27 cellular contexts compared by ENCODE assay signal in genomic region chr6:98894810-98895209, GRCh38. TPM values are rescaled to one million over a fixed set of nuclear protein-coding genes. Genes with fewer than 3 reads are reported as not detected.
DNase-seq lines count a peak whose midpoint lies in the region; ATAC-seq and TF ChIP-seq lines count a peak whose summit lies in the region.
"Had no signal": no experiment of that assay in that cellular context is flagged by ENCODE, and none has a peak within 500 bp of the region (broad histone marks: within the 10 kb centered on the region; RNA-seq: fewer than 3 reads in every experiment).

No MANE protein-coding gene starts in this region.

- DNase-seq in ELR (ENCODE audit: low read depth) (peak; percentile 31), amniotic epithelial cell (ENCODE audit: low read depth) (peak; percentile 48), fibroblast of pulmonary artery (ENCODE audit: low read depth) (peak; percentile 30), myocyte (ENCODE audit: low read depth) (peak; percentile 38), HFFc6 (no peak), spleen (no peak)
- DNase-seq in CD8-positive, alpha-beta T cell = no peak
- DNase-seq: activated CD4-positive, alpha-beta T cell treated with anti-CD3 and anti-CD28 coated beads for 48 hours; activated naive CD4-positive, alpha-beta T cell treated with Interleukin-2 at 50 U/mL for 16 hours; activated T-cell treated with anti-CD3 and anti-CD28 coated beads, Interleukin-2, amount 50 U/mL, for 48 hours; amygdala; dorsolateral prefrontal cortex; MM.1S; NCI-H1417; NCI-H2081 treated with DMSO at 0.1 percent for 48 hours; NCI-H446 treated with DMSO at 0.1 percent for 48 hours; NK-92 treated with Interleukin-12 subunit alpha and Interleukin-12 subunit beta, amount 100 ng/mL, for 24 hours; sigmoid colon; stimulated activated naive CD8-positive, alpha-beta T cell treated with anti-CD3 and anti-CD28 coated beads, Interleukin-15, amount 100 ng/mL, for 72 hours; tibial artery had no signal

- ATAC-seq in CD8-positive, alpha-beta T cell = no peak
- ATAC-seq in GM21576 (IDR thresholded peaks at IDR 0.05; ENCODE audit: unreplicated experiment) = no peak
- ATAC-seq: gastroesophageal sphincter; GM23338; stimulated activated naive CD8-positive, alpha-beta T cell treated with anti-CD3 and anti-CD28 coated beads, Interleukin-15, amount 100 ng/mL, for 72 hours had no signal

- no peaks in the 10 kb centered on the region for H3K27me3 ChIP-seq in CD8-positive, alpha-beta T cell (ENCODE audit: insufficient read depth, low read length)
- H3K27me3 ChIP-seq in spleen (replicated peaks in 1 of 7) = no peaks in the 10 kb centered on the region
- H3K27me3 ChIP-seq: dorsolateral prefrontal cortex, gastroesophageal sphincter, sigmoid colon, tibial artery had no signal

- no peak for TF ChIP-seq POLR2A in spleen (IDR thresholded peaks at IDR 0.05)

- H3K27me3 Mint-ChIP-seq in HFFc6 (ENCODE audit: insufficient read depth) = no peaks in the 10 kb centered on the region
- H3K27me3 Mint-ChIP-seq in CD8-positive, alpha-beta T cell (ENCODE audit: low read depth) = no peaks in the 10 kb centered on the region
- H3K27me3 Mint-ChIP-seq: stimulated activated naive CD8-positive, alpha-beta T cell treated with anti-CD3 and anti-CD28 coated beads, Interleukin-15, amount 100 ng/mL, for 72 hours had no signal

- no peaks in the 10 kb centered on the region for H3K9me3 Mint-ChIP-seq in HFFc6
- no peaks in the 10 kb centered on the region for H3K9me3 Mint-ChIP-seq in CD8-positive, alpha-beta T cell
- H3K9me3 Mint-ChIP-seq: T-helper 1 cell treated with Interleukin-12 subunit alpha and Interleukin-12 subunit beta and Interleukin-4 antibody, amounts not matched to agents 30 μg/mL and 1 μg/mL, for 36 hours had no signal

- no peaks in the 10 kb centered on the region for H3K9me3 ChIP-seq in CD8-positive, alpha-beta T cell (ENCODE audit: low read length)
- peaks cover 0 to 16% (median 8%) of the 10 kb centered on the region in 8 donors for H3K9me3 ChIP-seq in spleen
- H3K9me3 ChIP-seq: sigmoid colon, SJSA1, tibial artery had no signal

- H3K36me3 ChIP-seq in CD8-positive, alpha-beta T cell (ENCODE audit: insufficient read depth, low read length) = peaks cover 7% of the 10 kb centered on the region
- peaks cover 0 to 93% (median 32%) of the 10 kb centered on the region in 6 donors for H3K36me3 ChIP-seq in spleen

- CTCF ChIA-PET in CD8-positive, alpha-beta T cell (lab: Charles Lee) = no interaction called here

- H3K4me3 ChIP-seq in fibroblast of pulmonary artery (replicated peaks; ENCODE audit: low read depth, low read length) (no peak overlapping the region), spleen (no peak overlapping the region)
- no peak overlapping the region for H3K4me3 ChIP-seq in CD8-positive, alpha-beta T cell (ENCODE audit: low read depth, low read length)
- H3K4me3 ChIP-seq: dorsolateral prefrontal cortex, gastroesophageal sphincter, GM23338, lung, sigmoid colon, SJSA1, tibial artery had no signal

- H3K27ac Mint-ChIP-seq in HFFc6 = no peak overlapping the region
- no peak overlapping the region for H3K27ac Mint-ChIP-seq in CD8-positive, alpha-beta T cell
- H3K27ac Mint-ChIP-seq: GM23338; stimulated activated naive CD8-positive, alpha-beta T cell treated with anti-CD3 and anti-CD28 coated beads, Interleukin-15, amount 100 ng/mL, for 72 hours; T-helper 1 cell treated with Interleukin-12 subunit alpha and Interleukin-12 subunit beta and Interleukin-4 antibody, amounts not matched to agents 30 μg/mL and 1 μg/mL, for 36 hours had no signal

- TF ChIP-seq CTCF in fibroblast of pulmonary artery (IDR thresholded peaks at IDR 0.05; ENCODE audit: low read length, missing control alignments) (no peak), HFFc6 (IDR thresholded peaks at IDR 0.05) (no peak), spleen (IDR thresholded peaks at IDR 0.05 in 8 of 11, conservative IDR thresholded peaks at IDR 0.05 in 3 of 11) (no peak)
- TF ChIP-seq CTCF in CD8-positive, alpha-beta T cell (IDR thresholded peaks at IDR 0.05) = no peak

- H3K4me1 ChIP-seq in CD8-positive, alpha-beta T cell (ENCODE audit: insufficient read depth, low read length) = no peaks in the 10 kb centered on the region
- H3K4me1 ChIP-seq in spleen = no peaks in the 10 kb centered on the region
- H3K4me1 ChIP-seq: gastroesophageal sphincter, sigmoid colon, SJSA1, tibial artery had no signal

- no peak overlapping the region for H3K27ac ChIP-seq in CD8-positive, alpha-beta T cell (ENCODE audit: low read depth, low read length)
- no peak overlapping the region for H3K27ac ChIP-seq in spleen
- H3K27ac ChIP-seq: dorsolateral prefrontal cortex, gastroesophageal sphincter, sigmoid colon, SJSA1, tibial artery had no signal

- intact Hi-C loops in CD8-positive, alpha-beta T cell (cut with DNase I, micrococcal nuclease) = no loop called here
- intact Hi-C loops in spleen (cut with DNase I; ENCODE audit: low total_unique reads) = no loop called here

- H3K4me1 Mint-ChIP-seq in HFFc6 (ENCODE audit: low read depth) = peaks cover 5% of the 10 kb centered on the region; the same call in 1 of the 2 replicates
- no peaks in the 10 kb centered on the region for H3K4me1 Mint-ChIP-seq in CD8-positive, alpha-beta T cell (ENCODE audit: low read depth)
- H3K4me1 Mint-ChIP-seq: GM23338; stimulated activated naive CD8-positive, alpha-beta T cell treated with anti-CD3 and anti-CD28 coated beads, Interleukin-15, amount 100 ng/mL, for 72 hours had no signal

- no peak overlapping the region for H3K4me3 Mint-ChIP-seq in HFFc6
- H3K4me3 Mint-ChIP-seq in CD8-positive, alpha-beta T cell = no peak overlapping the region
- H3K4me3 Mint-ChIP-seq: CD14-positive monocyte; GM23338; stimulated activated naive CD8-positive, alpha-beta T cell treated with anti-CD3 and anti-CD28 coated beads, Interleukin-15, amount 100 ng/mL, for 72 hours; T-helper 1 cell treated with Interleukin-12 subunit alpha and Interleukin-12 subunit beta and Interleukin-4 antibody, amounts not matched to agents 30 μg/mL and 1 μg/mL, for 36 hours had no signal

- WGBS in spleen, 5 donors = 85 to 98% (median 91%) methylated on average over 1 of the region's 1 CpG

- peaks cover 13% of the 10 kb centered on the region for H3K36me3 Mint-ChIP-seq in HFFc6 (ENCODE audit: low read depth)
- peaks cover 65% of the 10 kb centered on the region for H3K36me3 Mint-ChIP-seq in CD8-positive, alpha-beta T cell

- POLR2A ChIA-PET in CD8-positive, alpha-beta T cell (lab: Charles Lee) = no interaction called here

RNA-seq across cellular contexts. Expression of gene FBXL4, which starts 52.9 kb away (rescaled TPM):
- total RNA-seq in myocyte (11.7 and 11.8 TPM in 2 replicates), spleen (10 to 100 TPM; 14.2 to 27.0 (median 19.8) TPM)
- 6.8 TPM for polyA plus RNA-seq in myocyte (2012)
- total RNA-seq in HFFc6 (2021; fragmentation: NEBNext Ultra II Directional; extraction: Animal tissue kit (Norgen Biotek cat#: 25700)) = 10 to 100 TPM; 10.6 to 13.0 (median 12.3) TPM
- total RNA-seq in CD8-positive, alpha-beta T cell = 1 to 10 TPM; 4.1 to 5.1 TPM
- 1 to 10 TPM; 2.7 to 4.7 (median 3.1) TPM for polyA plus RNA-seq in spleen

Comparison
In these comparisons a context has a peak if more than half of its experiments do, and no peak if none do; other contexts are left out.
1. DNase-seq: peak in ELR (single experiment), amniotic epithelial cell (single experiment), fibroblast of pulmonary artery (single experiment) and myocyte (single experiment); none in HFFc6 (single experiment), CD8-positive, alpha-beta T cell (0 of 7) and spleen (single experiment).